In the genomic region with DNA sequence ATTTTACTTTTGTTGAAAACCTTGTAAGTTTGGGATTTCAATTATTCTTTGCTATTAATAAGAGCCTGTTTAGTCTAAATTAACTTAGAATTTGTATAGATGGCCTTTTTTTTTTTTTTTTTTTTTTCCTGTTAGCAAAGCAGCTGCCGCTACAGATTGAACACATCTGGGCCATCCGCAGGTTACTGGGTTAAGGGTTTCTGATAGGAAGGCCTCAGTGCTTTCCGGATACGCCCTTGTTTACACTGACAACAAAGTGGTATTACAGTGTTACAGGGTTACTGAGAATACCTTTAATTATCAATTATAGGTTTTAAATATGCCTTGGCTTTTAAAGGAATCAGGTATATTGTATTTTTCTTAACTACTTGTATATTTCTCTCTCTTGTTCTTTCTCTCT, we compare ENCODE assay signal across 27 cellular contexts.
"Had no signal": no experiment of that assay in that cellular context is flagged by ENCODE, and none has a peak within 500 bp of the region (broad histone marks: within the 10 kb centered on the region; RNA-seq: fewer than 3 reads in every experiment).

No MANE protein-coding gene starts in this region.

- DNase-seq: activated B cell treated with CpG ODN at 0.5 μM for 24 hours; activated CD4-positive, alpha-beta T cell treated with anti-CD3 and anti-CD28 coated beads for 36 hours; activated CD4-positive, alpha-beta T cell treated with anti-CD3 and anti-CD28 coated beads, Interleukin-2, amount 50 U/mL, for 4 hours; activated CD8-positive, alpha-beta memory T cell treated with anti-CD3 and anti-CD28 coated beads for 24 hours; activated CD8-positive, alpha-beta memory T cell treated with anti-CD3 and anti-CD28 coated beads, Interleukin-2, amount 50 U/mL, for 4 hours; activated naive CD4-positive, alpha-beta T cell; activated naive CD8-positive, alpha-beta T cell treated with anti-CD3 and anti-CD28 coated beads for 36 hours; activated T-cell treated with anti-CD3 and anti-CD28 coated beads, Interleukin-2, amount 50 U/mL, for 4 hours; effector memory CD4-positive, alpha-beta T cell; esophagus squamous epithelium; gastrocnemius medialis; hypothalamus; left cardiac atrium; lower lobe of right lung; mesendoderm; naive B cell; occipital lobe; posterior cingulate gyrus; sigmoid colon; stimulated activated CD4-positive, alpha-beta T cell treated with anti-CD3 and anti-CD28 coated beads, Interleukin-4, amount 100 ng/mL, for 1 hour; stimulated activated naive CD4-positive, alpha-beta T cell; T1000; upper lobe of right lung had no signal

- H3K4me1 ChIP-seq: breast epithelium, esophagus squamous epithelium, gastrocnemius medialis, lower lobe of right lung, sigmoid colon, upper lobe of right lung had no signal

- H3K9me3 Mint-ChIP-seq: T-helper 1 cell treated with Interleukin-12 subunit alpha and Interleukin-12 subunit beta and Interleukin-4 antibody, amounts not matched to agents 30 μg/mL and 1 μg/mL, for 36 hours had no signal

- H3K27ac Mint-ChIP-seq: activated B cell treated with CpG ODN at 0.5 μM for 24 hours; activated CD4-positive, alpha-beta T cell treated with anti-CD3 and anti-CD28 coated beads for 36 hours; activated naive CD8-positive, alpha-beta T cell treated with anti-CD3 and anti-CD28 coated beads for 36 hours; activated T-helper 2 cell treated with anti-CD3 and anti-CD28 coated beads, Interferon-gamma antibody, Interleukin-2, Interleukin-4, amounts not matched to agents 10 μg/mL and 5 μg/mL and 100 μg/mL, durations not matched to agents 14 hours and 24 hours and 36 hours; T-helper 1 cell treated with Interleukin-12 subunit alpha and Interleukin-12 subunit beta and Interleukin-4 antibody, amounts not matched to agents 30 μg/mL and 1 μg/mL, for 36 hours had no signal

- H3K4me3 ChIP-seq: breast epithelium, esophagus squamous epithelium, gastrocnemius medialis, lower lobe of right lung, sigmoid colon, upper lobe of right lung had no signal

- H3K27me3 Mint-ChIP-seq: activated B cell treated with CpG ODN at 0.5 μM for 24 hours; activated CD4-positive, alpha-beta T cell treated with anti-CD3 and anti-CD28 coated beads for 36 hours; activated naive CD8-positive, alpha-beta T cell treated with anti-CD3 and anti-CD28 coated beads for 36 hours; central memory CD8-positive, alpha-beta T cell; naive B cell had no signal

- H3K27me3 ChIP-seq: breast epithelium, esophagus squamous epithelium, gastrocnemius medialis, sigmoid colon, upper lobe of right lung had no signal

- H3K4me3 Mint-ChIP-seq: activated B cell treated with CpG ODN at 0.5 μM for 24 hours; activated CD4-positive, alpha-beta T cell treated with anti-CD3 and anti-CD28 coated beads for 36 hours; activated naive CD8-positive, alpha-beta T cell treated with anti-CD3 and anti-CD28 coated beads for 36 hours; activated T-cell treated with anti-CD3 and anti-CD28 coated beads, Interleukin-2, amount 50 U/mL, for 4 hours; central memory CD8-positive, alpha-beta T cell; naive B cell; T-helper 1 cell treated with Interleukin-12 subunit alpha and Interleukin-12 subunit beta and Interleukin-4 antibody, amounts not matched to agents 30 μg/mL and 1 μg/mL, for 36 hours had no signal

- H3K9me3 ChIP-seq: breast epithelium, esophagus squamous epithelium, gastrocnemius medialis, lower lobe of right lung, sigmoid colon, upper lobe of right lung had no signal

- H3K36me3 ChIP-seq: breast epithelium, gastrocnemius medialis, lower lobe of right lung, sigmoid colon, upper lobe of right lung had no signal

- ATAC-seq: activated CD4-positive, alpha-beta T cell treated with anti-CD3 and anti-CD28 coated beads for 36 hours; activated T-cell treated with anti-CD3 and anti-CD28 coated beads, Interleukin-2, amount 50 U/mL, for 4 hours; gastrocnemius medialis; left cardiac atrium; lower lobe of right lung; upper lobe of right lung had no signal

- H3K4me1 Mint-ChIP-seq: activated B cell treated with CpG ODN at 0.5 μM for 24 hours; activated CD4-positive, alpha-beta T cell treated with anti-CD3 and anti-CD28 coated beads for 36 hours; activated naive CD8-positive, alpha-beta T cell treated with anti-CD3 and anti-CD28 coated beads for 36 hours; central memory CD8-positive, alpha-beta T cell; naive B cell had no signal

- H3K27ac ChIP-seq: breast epithelium, esophagus squamous epithelium, gastrocnemius medialis, lower lobe of right lung, sigmoid colon, upper lobe of right lung had no signal

- H3K36me3 Mint-ChIP-seq: activated naive CD8-positive, alpha-beta T cell treated with anti-CD3 and anti-CD28 coated beads for 36 hours; naive B cell had no signal
